1 cellular context compared by ENCODE assay signal in the genomic region with DNA sequence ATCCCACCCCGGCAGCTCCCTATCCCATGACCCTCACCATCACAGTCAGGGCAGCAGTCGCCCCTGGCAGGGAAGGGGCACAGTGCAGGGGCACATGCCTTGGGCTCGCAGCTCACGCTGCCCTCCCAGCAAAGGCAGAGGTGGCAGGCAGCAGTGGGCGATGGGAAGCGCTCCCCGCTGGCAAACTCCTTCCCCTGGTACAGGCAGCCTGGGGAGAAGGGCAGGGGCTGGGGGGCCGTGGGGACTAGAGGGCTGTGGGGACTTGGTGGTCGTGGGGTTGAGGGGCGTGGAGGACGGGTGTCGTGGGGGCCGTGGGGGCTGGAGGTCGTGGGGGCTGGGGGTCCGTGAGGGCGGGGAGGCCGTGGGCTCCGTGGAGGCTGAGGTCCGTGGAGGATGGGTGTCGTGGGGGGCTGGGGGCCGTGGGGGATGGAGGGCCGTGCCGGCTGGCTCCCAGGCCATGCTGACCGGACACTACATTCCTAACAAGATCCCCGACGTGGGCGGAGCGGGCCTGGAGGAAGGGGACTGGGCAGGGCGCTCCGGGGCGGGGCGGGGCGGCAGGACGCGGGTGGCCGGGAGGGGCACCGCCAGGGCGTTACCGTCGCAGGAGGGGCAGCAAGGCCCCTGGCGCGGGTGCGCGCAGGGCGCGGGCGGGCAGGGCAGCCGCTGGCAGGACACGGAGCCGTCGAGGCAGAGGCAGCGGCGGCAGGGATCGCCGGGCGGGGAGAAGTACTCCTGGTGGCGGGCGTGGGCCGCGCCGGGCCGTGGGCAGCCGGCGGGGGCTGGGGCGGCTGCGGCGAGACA.
TF ChIP-seq lines count a peak whose summit lies in the region.

No MANE protein-coding gene starts in this region.

TF ChIP-seq in K562, 482 proteins besides CTCF, POLR2A, EP300 and RAD21:
- TF ChIP-seq, protein P1, sequence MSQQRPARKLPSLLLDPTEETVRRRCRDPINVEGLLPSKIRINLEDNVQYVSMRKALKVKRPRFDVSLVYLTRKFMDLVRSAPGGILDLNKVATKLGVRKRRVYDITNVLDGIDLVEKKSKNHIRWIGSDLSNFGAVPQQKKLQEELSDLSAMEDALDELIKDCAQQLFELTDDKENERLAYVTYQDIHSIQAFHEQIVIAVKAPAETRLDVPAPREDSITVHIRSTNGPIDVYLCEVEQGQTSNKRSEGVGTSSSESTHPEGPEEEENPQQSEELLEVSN (IDR thresholded peaks at IDR 0.05; ENCODE audit: borderline replicate concordance in 1 of 2, extremely low read depth in 1 of 2, insufficient read depth in 1 of 2, insufficient read length in 1 of 2, low read depth in 1 of 2, low read length in 1 of 2, poor library complexity in 1 of 2, severe bottlenecking in 1 of 2) = peak in 1 of 2 experiments; percentile 14
- TF ChIP-seq SPI1 (IDR thresholded peaks at IDR 0.05; ENCODE audit: borderline replicate concordance, low read depth, low read length) (no peak), ZNF282 (CRISPR knock-in tag; IDR thresholded peaks at IDR 0.05) (no peak), ZBTB7A (IDR thresholded peaks at IDR 0.05; ENCODE audit: borderline replicate concordance, control insufficient read depth, low read depth, low read length) (no peak), ZNF589 (CRISPR knock-in tag; IDR thresholded peaks at IDR 0.05; ENCODE audit: low read depth) (no peak), PCBP1 (IDR thresholded peaks at IDR 0.05; ENCODE audit: low read depth, low read length, poor library complexity, severe bottlenecking) (peak; percentile 39), CEBPG (CRISPR knock-in tag; IDR thresholded peaks at IDR 0.05) (no peak), CEBPG (tag; conservative IDR thresholded peaks at IDR 0.05 in 1 of 2, IDR thresholded peaks at IDR 0.05 in 1 of 2) (no peak), SOX6 (IDR thresholded peaks at IDR 0.05) (no peak), CHD4 (IDR thresholded peaks at IDR 0.05; ENCODE audit: insufficient read depth, insufficient replicate concordance, low read depth, low read length, poor library complexity, severe bottlenecking) (no peak), TAF9B (IDR thresholded peaks at IDR 0.05; ENCODE audit: partially characterized antibody) (no peak), RB1 (IDR thresholded peaks at IDR 0.05; ENCODE audit: low read depth) (0 out of 2 replicates have a peak, but pooled peaks have one; percentile 30), PHF8 (IDR thresholded peaks at IDR 0.05; ENCODE audit: borderline replicate concordance, low read length) (no peak), TEAD1 (CRISPR knock-in tag; IDR thresholded peaks at IDR 0.05) (0 out of 4 replicates have a peak, but pooled peaks of 1 of the 2 experiments have one; percentile 31), NR3C1 (CRISPR knock-in tag; IDR thresholded peaks at IDR 0.05) (no peak), ZNF165 (CRISPR knock-in tag; IDR thresholded peaks at IDR 0.05; ENCODE audit: borderline replicate concordance) (no peak), CREM (IDR thresholded peaks at IDR 0.05; ENCODE audit: low read depth) (no peak), PHB (CRISPR knock-in tag; IDR thresholded peaks at IDR 0.05) (no peak), PURB (CRISPR knock-in tag; IDR thresholded peaks at IDR 0.05; ENCODE audit: low read depth) (no peak), ZNF324 (CRISPR knock-in tag; IDR thresholded peaks at IDR 0.05) (no peak), TAF7 (tag; IDR thresholded peaks at IDR 0.05) (no peak), HNRNPL (IDR thresholded peaks at IDR 0.05; ENCODE audit: low read depth, low read length) (0 out of 2 replicates have a peak, but pooled peaks have one; percentile 51), MCM3 (IDR thresholded peaks at IDR 0.05) (no peak), ZNF253 (CRISPR knock-in tag; conservative IDR thresholded peaks at IDR 0.05) (no peak), CTBP1 (IDR thresholded peaks at IDR 0.05; ENCODE audit: borderline replicate concordance) (0 out of 2 replicates have a peak, but pooled peaks have one; percentile 9), TEAD2 (tag; IDR thresholded peaks at IDR 0.05) (no peak), ARHGAP35 (IDR thresholded peaks at IDR 0.05; ENCODE audit: partially characterized antibody) (no peak), RBFOX2 (IDR thresholded peaks at IDR 0.05; ENCODE audit: low read depth, low read length) (no peak), KDM5B (IDR thresholded peaks at IDR 0.05; ENCODE audit: insufficient replicate concordance, low read depth, low read length) (no peak)
- TF ChIP-seq, protein P2, sequence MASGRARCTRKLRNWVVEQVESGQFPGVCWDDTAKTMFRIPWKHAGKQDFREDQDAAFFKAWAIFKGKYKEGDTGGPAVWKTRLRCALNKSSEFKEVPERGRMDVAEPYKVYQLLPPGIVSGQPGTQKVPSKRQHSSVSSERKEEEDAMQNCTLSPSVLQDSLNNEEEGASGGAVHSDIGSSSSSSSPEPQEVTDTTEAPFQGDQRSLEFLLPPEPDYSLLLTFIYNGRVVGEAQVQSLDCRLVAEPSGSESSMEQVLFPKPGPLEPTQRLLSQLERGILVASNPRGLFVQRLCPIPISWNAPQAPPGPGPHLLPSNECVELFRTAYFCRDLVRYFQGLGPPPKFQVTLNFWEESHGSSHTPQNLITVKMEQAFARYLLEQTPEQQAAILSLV (tag; IDR thresholded peaks at IDR 0.05) = no peak
- TF ChIP-seq, protein P3, sequence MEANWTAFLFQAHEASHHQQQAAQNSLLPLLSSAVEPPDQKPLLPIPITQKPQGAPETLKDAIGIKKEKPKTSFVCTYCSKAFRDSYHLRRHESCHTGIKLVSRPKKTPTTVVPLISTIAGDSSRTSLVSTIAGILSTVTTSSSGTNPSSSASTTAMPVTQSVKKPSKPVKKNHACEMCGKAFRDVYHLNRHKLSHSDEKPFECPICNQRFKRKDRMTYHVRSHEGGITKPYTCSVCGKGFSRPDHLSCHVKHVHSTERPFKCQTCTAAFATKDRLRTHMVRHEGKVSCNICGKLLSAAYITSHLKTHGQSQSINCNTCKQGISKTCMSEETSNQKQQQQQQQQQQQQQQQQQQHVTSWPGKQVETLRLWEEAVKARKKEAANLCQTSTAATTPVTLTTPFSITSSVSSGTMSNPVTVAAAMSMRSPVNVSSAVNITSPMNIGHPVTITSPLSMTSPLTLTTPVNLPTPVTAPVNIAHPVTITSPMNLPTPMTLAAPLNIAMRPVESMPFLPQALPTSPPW (CRISPR knock-in tag; IDR thresholded peaks at IDR 0.05) = peak; percentile 25; the same call in 1 of the 2 replicates
- TF ChIP-seq, protein P4, sequence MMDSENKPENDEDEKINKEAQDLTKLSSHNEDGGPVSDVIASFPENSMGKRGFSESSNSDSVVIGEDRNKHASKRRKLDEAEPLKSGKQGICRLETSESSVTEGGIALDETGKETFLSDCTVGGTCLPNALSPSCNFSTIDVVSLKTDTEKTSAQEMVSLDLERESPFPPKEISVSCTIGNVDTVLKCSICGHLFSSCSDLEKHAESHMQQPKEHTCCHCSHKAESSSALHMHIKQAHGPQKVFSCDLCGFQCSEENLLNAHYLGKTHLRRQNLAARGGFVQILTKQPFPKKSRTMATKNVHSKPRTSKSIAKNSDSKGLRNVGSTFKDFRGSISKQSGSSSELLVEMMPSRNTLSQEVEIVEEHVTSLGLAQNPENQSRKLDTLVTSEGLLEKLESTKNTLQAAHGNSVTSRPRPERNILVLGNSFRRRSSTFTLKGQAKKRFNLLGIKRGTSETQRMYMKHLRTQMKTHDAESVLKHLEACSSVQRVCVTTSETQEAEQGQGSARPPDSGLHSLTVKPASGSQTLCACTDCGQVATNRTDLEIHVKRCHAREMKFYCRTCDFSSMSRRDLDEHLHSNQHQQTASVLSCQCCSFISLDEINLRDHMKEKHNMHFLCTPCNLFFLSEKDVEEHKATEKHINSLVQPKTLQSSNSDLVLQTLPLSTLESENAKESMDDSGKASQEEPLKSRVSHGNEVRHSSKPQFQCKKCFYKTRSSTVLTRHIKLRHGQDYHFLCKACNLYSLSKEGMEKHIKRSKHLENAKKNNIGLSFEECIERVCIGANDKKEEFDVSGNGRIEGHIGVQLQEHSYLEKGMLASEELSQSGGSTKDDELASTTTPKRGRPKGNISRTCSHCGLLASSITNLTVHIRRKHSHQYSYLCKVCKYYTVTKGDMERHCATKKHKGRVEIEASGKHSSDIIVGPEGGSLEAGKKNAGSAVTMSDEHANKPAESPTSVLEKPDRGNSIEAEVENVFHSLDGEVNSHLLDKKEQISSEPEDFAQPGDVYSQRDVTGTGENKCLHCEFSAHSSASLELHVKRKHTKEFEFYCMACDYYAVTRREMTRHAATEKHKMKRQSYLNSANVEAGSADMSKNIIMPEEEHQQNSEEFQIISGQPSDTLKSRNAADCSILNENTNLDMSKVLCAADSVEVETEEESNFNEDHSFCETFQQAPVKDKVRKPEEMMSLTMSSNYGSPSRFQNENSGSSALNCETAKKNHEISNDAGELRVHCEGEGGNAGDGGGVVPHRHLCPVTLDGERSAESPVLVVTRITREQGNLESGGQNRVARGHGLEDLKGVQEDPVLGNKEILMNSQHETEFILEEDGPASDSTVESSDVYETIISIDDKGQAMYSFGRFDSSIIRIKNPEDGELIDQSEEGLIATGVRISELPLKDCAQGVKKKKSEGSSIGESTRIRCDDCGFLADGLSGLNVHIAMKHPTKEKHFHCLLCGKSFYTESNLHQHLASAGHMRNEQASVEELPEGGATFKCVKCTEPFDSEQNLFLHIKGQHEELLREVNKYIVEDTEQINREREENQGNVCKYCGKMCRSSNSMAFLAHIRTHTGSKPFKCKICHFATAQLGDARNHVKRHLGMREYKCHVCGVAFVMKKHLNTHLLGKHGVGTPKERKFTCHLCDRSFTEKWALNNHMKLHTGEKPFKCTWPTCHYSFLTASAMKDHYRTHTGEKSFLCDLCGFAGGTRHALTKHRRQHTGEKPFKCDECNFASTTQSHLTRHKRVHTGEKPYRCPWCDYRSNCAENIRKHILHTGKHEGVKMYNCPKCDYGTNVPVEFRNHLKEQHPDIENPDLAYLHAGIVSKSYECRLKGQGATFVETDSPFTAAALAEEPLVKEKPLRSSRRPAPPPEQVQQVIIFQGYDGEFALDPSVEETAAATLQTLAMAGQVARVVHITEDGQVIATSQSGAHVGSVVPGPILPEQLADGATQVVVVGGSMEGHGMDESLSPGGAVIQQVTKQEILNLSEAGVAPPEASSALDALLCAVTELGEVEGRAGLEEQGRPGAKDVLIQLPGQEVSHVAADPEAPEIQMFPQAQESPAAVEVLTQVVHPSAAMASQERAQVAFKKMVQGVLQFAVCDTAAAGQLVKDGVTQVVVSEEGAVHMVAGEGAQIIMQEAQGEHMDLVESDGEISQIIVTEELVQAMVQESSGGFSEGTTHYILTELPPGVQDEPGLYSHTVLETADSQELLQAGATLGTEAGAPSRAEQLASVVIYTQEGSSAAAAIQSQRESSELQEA (IDR thresholded peaks at IDR 0.05; ENCODE audit: low read depth) = no peak
- TF ChIP-seq, protein P5, sequence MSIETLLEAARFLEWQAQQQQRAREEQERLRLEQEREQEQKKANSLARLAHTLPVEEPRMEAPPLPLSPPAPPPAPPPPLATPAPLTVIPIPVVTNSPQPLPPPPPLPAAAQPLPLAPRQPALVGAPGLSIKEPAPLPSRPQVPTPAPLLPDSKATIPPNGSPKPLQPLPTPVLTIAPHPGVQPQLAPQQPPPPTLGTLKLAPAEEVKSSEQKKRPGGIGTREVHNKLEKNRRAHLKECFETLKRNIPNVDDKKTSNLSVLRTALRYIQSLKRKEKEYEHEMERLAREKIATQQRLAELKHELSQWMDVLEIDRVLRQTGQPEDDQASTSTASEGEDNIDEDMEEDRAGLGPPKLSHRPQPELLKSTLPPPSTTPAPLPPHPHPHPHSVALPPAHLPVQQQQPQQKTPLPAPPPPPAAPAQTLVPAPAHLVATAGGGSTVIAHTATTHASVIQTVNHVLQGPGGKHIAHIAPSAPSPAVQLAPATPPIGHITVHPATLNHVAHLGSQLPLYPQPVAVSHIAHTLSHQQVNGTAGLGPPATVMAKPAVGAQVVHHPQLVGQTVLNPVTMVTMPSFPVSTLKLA (conservative IDR thresholded peaks at IDR 0.05) = no peak
- TF ChIP-seq, protein P6, sequence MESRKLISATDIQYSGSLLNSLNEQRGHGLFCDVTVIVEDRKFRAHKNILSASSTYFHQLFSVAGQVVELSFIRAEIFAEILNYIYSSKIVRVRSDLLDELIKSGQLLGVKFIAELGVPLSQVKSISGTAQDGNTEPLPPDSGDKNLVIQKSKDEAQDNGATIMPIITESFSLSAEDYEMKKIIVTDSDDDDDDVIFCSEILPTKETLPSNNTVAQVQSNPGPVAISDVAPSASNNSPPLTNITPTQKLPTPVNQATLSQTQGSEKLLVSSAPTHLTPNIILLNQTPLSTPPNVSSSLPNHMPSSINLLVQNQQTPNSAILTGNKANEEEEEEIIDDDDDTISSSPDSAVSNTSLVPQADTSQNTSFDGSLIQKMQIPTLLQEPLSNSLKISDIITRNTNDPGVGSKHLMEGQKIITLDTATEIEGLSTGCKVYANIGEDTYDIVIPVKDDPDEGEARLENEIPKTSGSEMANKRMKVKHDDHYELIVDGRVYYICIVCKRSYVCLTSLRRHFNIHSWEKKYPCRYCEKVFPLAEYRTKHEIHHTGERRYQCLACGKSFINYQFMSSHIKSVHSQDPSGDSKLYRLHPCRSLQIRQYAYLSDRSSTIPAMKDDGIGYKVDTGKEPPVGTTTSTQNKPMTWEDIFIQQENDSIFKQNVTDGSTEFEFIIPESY (CRISPR knock-in tag; IDR thresholded peaks at IDR 0.05) = no peak
TF ChIP-seq in K562: peak in this region for 7.
